13 cellular contexts compared by ENCODE assay signal in the genomic region with DNA sequence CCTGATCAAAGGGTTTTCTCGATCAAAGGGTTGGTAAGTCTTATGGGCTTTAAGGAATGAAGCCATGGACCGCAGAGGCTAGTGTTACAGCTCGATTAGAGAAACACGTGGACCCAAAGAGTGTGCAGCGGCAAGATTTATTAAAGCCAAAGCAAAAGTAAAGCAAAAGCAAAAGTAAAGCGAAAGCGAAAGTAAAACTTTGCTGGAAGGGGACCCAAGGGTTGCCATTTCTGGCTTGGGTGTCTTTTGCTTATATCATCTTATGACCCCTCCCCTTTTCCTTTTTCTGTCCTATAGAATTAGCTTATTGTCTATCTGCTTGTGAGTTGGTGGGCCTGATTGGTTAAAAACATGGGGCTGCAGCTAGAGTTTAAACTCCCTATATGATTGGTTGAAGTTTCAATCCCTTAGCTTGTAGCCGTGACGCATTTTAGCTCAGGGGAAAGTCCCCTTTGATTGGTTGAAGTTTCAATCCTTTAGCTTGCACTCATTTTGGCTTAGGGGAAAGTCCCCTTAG.
A peak's percentile ranks its signal among the peaks of the same experiment; 100 is the strongest.
DNase-seq lines count a peak whose midpoint lies in the region; ATAC-seq and FAIRE-seq lines count a peak whose summit lies in the region.
"Had no signal": no experiment of that assay in that cellular context is flagged by ENCODE, and none has a peak within 500 bp of the region (broad histone marks: within the 10 kb centered on the region; RNA-seq: fewer than 3 reads in every experiment).

No MANE protein-coding gene starts in this region.

- POLR2A ChIA-PET in activated CD4-positive, alpha-beta memory T cell treated with anti-CD3 and anti-CD28 coated beads, Interleukin-2, amount 10 ng/mL, durations not matched to agents 7 days and 5 days (lab: Charles Lee) = no interaction called here
- POLR2A ChIA-PET in activated CD4-positive, alpha-beta memory T cell treated with anti-CD3 and anti-CD28 coated beads for 36 hours (lab: Charles Lee) = no interaction called here

- no peaks in the 10 kb centered on the region for H3K27me3 ChIP-seq in small intestine (ENCODE audit: control insufficient read depth in 2 of 2, insufficient read depth in 2 of 2, low read length in 2 of 2)
- H3K27me3 ChIP-seq: BLaER1 treated with 17β-estradiol and CSF1 and Interleukin-3, amounts not matched to agents 10 nM and 100 nM had no signal

- H3K4me3 ChIP-seq in small intestine (ENCODE audit: low read depth in 1 of 2, low read length in 2 of 2) = no peak overlapping the region
- H3K4me3 ChIP-seq: BLaER1 treated with 17β-estradiol and CSF1 and Interleukin-3, amounts not matched to agents 10 nM and 100 nM had no signal

- no peak overlapping the region for H3K27ac Mint-ChIP-seq in activated CD4-positive, alpha-beta memory T cell treated with anti-CD3 and anti-CD28 coated beads, Interleukin-2, amount 10 ng/mL, durations not matched to agents 7 days and 5 days
- no peak overlapping the region for H3K27ac Mint-ChIP-seq in activated CD4-positive, alpha-beta memory T cell treated with anti-CD3 and anti-CD28 coated beads for 36 hours
- H3K27ac Mint-ChIP-seq: endodermal cell had no signal

- CTCF ChIA-PET in activated CD4-positive, alpha-beta memory T cell treated with anti-CD3 and anti-CD28 coated beads, Interleukin-2, amount 10 ng/mL, durations not matched to agents 7 days and 5 days (lab: Charles Lee) = no interaction called here
- CTCF ChIA-PET in activated CD4-positive, alpha-beta memory T cell treated with anti-CD3 and anti-CD28 coated beads for 36 hours (lab: Charles Lee) = no interaction called here

- no peaks in the 10 kb centered on the region for H3K36me3 ChIP-seq in small intestine (ENCODE audit: control insufficient read depth in 2 of 2, insufficient read depth in 2 of 2, low read length in 2 of 2)
- H3K36me3 ChIP-seq: BLaER1 treated with 17β-estradiol and CSF1 and Interleukin-3, amounts not matched to agents 10 nM and 100 nM had no signal

- no peaks in the 10 kb centered on the region for H3K4me1 ChIP-seq in small intestine (ENCODE audit: control insufficient read depth in 2 of 2, insufficient read depth in 1 of 2, low read depth in 1 of 2, low read length in 1 of 2)
- H3K4me1 ChIP-seq: BLaER1 treated with 17β-estradiol and CSF1 and Interleukin-3, amounts not matched to agents 10 nM and 100 nM had no signal

- no peak overlapping the region for H3K27ac ChIP-seq in small intestine (ENCODE audit: low read depth in 1 of 2, low read length in 1 of 2)

- ATAC-seq in HG03342 (IDR thresholded peaks at IDR 0.05; ENCODE audit: unreplicated experiment) (peak; percentile 51), GM21381 (IDR thresholded peaks at IDR 0.05; ENCODE audit: unreplicated experiment) (no peak)
- ATAC-seq: left colon had no signal

- peaks cover 4% of the 10 kb centered on the region for H3K9me3 Mint-ChIP-seq in activated CD4-positive, alpha-beta memory T cell treated with anti-CD3 and anti-CD28 coated beads, Interleukin-2, amount 10 ng/mL, durations not matched to agents 7 days and 5 days
- peaks cover 11% of the 10 kb centered on the region for H3K9me3 Mint-ChIP-seq in activated CD4-positive, alpha-beta memory T cell treated with anti-CD3 and anti-CD28 coated beads for 36 hours

- intact Hi-C loops in activated CD4-positive, alpha-beta memory T cell treated with anti-CD3 and anti-CD28 coated beads for 36 hours (cut with micrococcal nuclease) = no loop called here

- H3K4me3 Mint-ChIP-seq in activated CD4-positive, alpha-beta memory T cell treated with anti-CD3 and anti-CD28 coated beads, Interleukin-2, amount 10 ng/mL, durations not matched to agents 7 days and 5 days = peak overlapping the region; percentile 13
- H3K4me3 Mint-ChIP-seq in activated CD4-positive, alpha-beta memory T cell treated with anti-CD3 and anti-CD28 coated beads for 36 hours = no peak overlapping the region
- H3K4me3 Mint-ChIP-seq: endodermal cell had no signal

- 89 to 90% (median 89%) methylated on average over 9 of the region's 9 CpGs for WGBS in small intestine, 3 donors

- no peaks in the 10 kb centered on the region for H3K27me3 Mint-ChIP-seq in activated CD4-positive, alpha-beta memory T cell treated with anti-CD3 and anti-CD28 coated beads, Interleukin-2, amount 10 ng/mL, durations not matched to agents 7 days and 5 days
- no peaks in the 10 kb centered on the region for H3K27me3 Mint-ChIP-seq in activated CD4-positive, alpha-beta memory T cell treated with anti-CD3 and anti-CD28 coated beads for 36 hours

- H3K9me3 ChIP-seq in small intestine (ENCODE audit: control insufficient read depth, low read depth) = no peaks in the 10 kb centered on the region

- peaks cover 2% of the 10 kb centered on the region for H3K4me1 Mint-ChIP-seq in activated CD4-positive, alpha-beta memory T cell treated with anti-CD3 and anti-CD28 coated beads, Interleukin-2, amount 10 ng/mL, durations not matched to agents 7 days and 5 days
- peaks cover 4% of the 10 kb centered on the region for H3K4me1 Mint-ChIP-seq in activated CD4-positive, alpha-beta memory T cell treated with anti-CD3 and anti-CD28 coated beads for 36 hours (ENCODE audit: low read depth)

- no peaks in the 10 kb centered on the region for H3K36me3 Mint-ChIP-seq in activated CD4-positive, alpha-beta memory T cell treated with anti-CD3 and anti-CD28 coated beads, Interleukin-2, amount 10 ng/mL, durations not matched to agents 7 days and 5 days (ENCODE audit: low read depth)
- no peaks in the 10 kb centered on the region for H3K36me3 Mint-ChIP-seq in activated CD4-positive, alpha-beta memory T cell treated with anti-CD3 and anti-CD28 coated beads for 36 hours

- no peak for DNase-seq in activated CD4-positive, alpha-beta memory T cell treated with anti-CD3 and anti-CD28 coated beads, Interleukin-2, amount 10 ng/mL, durations not matched to agents 7 days and 5 days
- no peak for DNase-seq in activated CD4-positive, alpha-beta memory T cell treated with anti-CD3 and anti-CD28 coated beads for 36 hours
- DNase-seq in SW 1271 (lab: John Stamatoyannopoulos, UW) = peak; percentile 24 to 60
- peak; percentile 4 for DNase-seq in small intestine
- no peak for DNase-seq in NCI-H1436 (lab: John Stamatoyannopoulos, UW)
- DNase-seq in HT-29 (ENCODE audit: low spot score) = no peak
- DNase-seq: activated effector memory CD4-positive, alpha-beta T cell treated with Interleukin-2 at 50 U/mL for 16 hours; endodermal cell; left colon; SHP77 had no signal

- FAIRE-seq in small intestine (lab: Jason Lieb, UNC) = no peak

Comparison
In these comparisons a context has a peak if more than half of its experiments do, and no peak if none do; other contexts are left out.
1. DNase-seq: peak in SW 1271 (2 of 2) and small intestine (single experiment); none in activated CD4-positive, alpha-beta memory T cell treated with anti-CD3 and anti-CD28 coated beads, Interleukin-2, amount 10 ng/mL, durations not matched to agents 7 days and 5 days (single experiment), activated CD4-positive, alpha-beta memory T cell treated with anti-CD3 and anti-CD28 coated beads for 36 hours (single experiment), NCI-H1436 (single experiment) and HT-29 (single experiment).